Comparison of ENCODE assay signal across 8 cellular contexts in the genomic region with DNA sequence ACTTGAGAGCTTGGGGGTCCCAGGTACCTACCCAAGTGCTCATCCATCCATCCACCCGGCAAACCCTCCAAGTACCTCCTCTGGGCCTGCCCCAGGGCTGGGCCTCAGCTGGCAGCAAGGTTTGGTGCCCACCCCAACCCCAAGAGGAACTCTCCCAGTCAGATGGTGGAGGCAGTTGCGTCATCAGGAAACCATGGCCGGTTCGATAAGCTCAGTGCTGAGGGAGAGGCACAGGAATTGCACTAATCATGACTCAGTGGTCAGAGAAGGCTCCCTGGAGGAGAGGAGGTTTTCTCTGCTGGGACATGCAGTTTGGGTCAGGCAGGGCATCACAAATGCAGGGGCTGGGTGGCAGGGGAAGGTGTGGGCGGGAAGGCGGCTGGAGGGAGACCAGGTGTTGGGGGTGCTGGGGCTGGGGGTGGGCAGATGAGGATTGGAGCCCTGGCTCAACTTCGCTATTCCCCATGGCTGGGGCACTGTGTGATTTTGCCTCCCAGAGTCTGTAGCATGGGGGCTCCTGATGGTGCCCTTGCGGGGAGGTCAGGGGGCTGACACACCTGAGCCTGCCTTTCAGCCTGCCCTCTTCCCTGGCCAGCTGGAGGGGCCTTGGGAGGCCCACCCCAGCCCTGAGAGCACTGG. TPM values are rescaled to one million over a fixed set of nuclear protein-coding genes. Genes with fewer than 3 reads are reported as not detected.
A peak's percentile ranks its signal among the peaks of the same experiment; 100 is the strongest.
DNase-seq lines count a peak whose midpoint lies in the region; FAIRE-seq and TF ChIP-seq lines count a peak whose summit lies in the region.

No MANE protein-coding gene starts in this region.

- in situ Hi-C loops in GM13976 (cut with MboI; ENCODE audit: low sequenced_read_pairs, unreplicated experiment), result no loop called here

- no peak for TF ChIP-seq CTCF in GM13976 (IDR thresholded peaks at IDR 0.05; ENCODE audit: borderline replicate concordance, control extremely low read depth, extremely low read depth, insufficient read depth, missing control alignments)

- no peak for FAIRE-seq in GM12892 (lab: Jason Lieb, UNC)

- TF ChIP-seq POLR2A in GM12892 (IDR thresholded peaks at IDR 0.05; ENCODE audit: low read depth, low read length) (peak; percentile 26; the same call in 1 of the 2 replicates), erythroblast (IDR thresholded peaks at IDR 0.05; ENCODE audit: low read length) (no peak)

- DNase-seq in GM12892 (ENCODE audit: insufficient read length), result no peak
- DNase-seq in SIG-M5 (lab: John Stamatoyannopoulos, UW), result peak; percentile 24
- peak; percentile 88 to 92 for DNase-seq in erythroblast (lab: John Stamatoyannopoulos, UW)
- DNase-seq in pons (ENCODE audit: low spot score), result peak; percentile 49
- DNase-seq in GM13976 (ENCODE audit: low spot score), result no peak
- DNase-seq in NCI-H510A (lab: John Stamatoyannopoulos, UW), result no peak
- DNase-seq in NCI-H2029 treated with DMSO at 0.1 percent for 48 hours (lab: John Stamatoyannopoulos, UW), result no peak
- DNase-seq in NCI-H2196 (lab: John Stamatoyannopoulos, UW; ENCODE audit: unreplicated experiment), result no peak

RNA-seq across cellular contexts. Expression of gene SH2B3, which starts 32.2 kb away (rescaled TPM):
- 15.8 TPM for polyA plus RNA-seq in GM12892 (2012; ENCODE audit: missing spikeins)

Comparison
In these comparisons a context has a peak if more than half of its experiments do, and no peak if none do; other contexts are left out.
1. DNase-seq: peak in SIG-M5 (single experiment), erythroblast (2 of 2) and pons (single experiment); none in GM12892 (single experiment), GM13976 (single experiment), NCI-H510A (single experiment), NCI-H2029 treated with DMSO at 0.1 percent for 48 hours (single experiment) and NCI-H2196 (single experiment).